Comparison of ENCODE assay signal across 24 cellular contexts in the genomic region with DNA sequence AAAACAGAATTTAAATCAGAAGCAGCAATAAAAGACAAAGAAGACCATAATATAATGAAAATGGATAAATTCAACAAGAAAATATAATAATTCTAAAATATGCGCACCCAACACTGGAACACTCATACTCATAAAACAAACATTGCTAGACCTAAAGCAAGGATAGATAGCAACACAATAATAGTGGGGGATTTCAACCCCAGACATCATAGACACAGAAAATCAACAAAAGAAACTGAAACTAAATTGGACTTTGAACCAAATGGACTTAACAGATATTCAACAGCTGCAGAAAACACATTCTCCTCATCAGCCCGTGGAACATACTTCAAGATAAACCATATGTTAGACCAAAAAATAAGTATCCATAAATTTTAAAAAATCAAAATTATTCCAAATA.
"Had no signal": no experiment of that assay in that cellular context is flagged by ENCODE, and none has a peak within 500 bp of the region (broad histone marks: within the 10 kb centered on the region; RNA-seq: fewer than 3 reads in every experiment).

No MANE protein-coding gene starts in this region.

- H3K4me1 ChIP-seq: body of pancreas, esophagus squamous epithelium, gastrocnemius medialis, sigmoid colon, stomach, uterus had no signal

- H3K9me3 Mint-ChIP-seq: endodermal cell had no signal

- H3K36me3 ChIP-seq: cardiac muscle cell, esophagus squamous epithelium, gastrocnemius medialis, sigmoid colon, stomach, uterus had no signal

- H3K4me3 Mint-ChIP-seq: activated CD4-positive, alpha-beta memory T cell treated with anti-CD3 and anti-CD28 coated beads for 36 hours; activated naive CD4-positive, alpha-beta T cell treated with anti-CD3 and anti-CD28 coated beads, Interleukin-2, amount 10 ng/mL, durations not matched to agents 7 days and 5 days; activated T-cell treated with anti-CD3 and anti-CD28 coated beads, Interleukin-2, amount 50 U/mL, for 72 hours; endodermal cell; stimulated activated memory B cell treated with anti-CD40 and anti-IgM and Interleukin-4, amounts not matched to agents 10 μg/mL and 1 μg/mL and 100 μg/mL, for 72 hours had no signal

- H3K27me3 Mint-ChIP-seq: activated CD4-positive, alpha-beta memory T cell treated with anti-CD3 and anti-CD28 coated beads for 36 hours; activated naive CD4-positive, alpha-beta T cell treated with anti-CD3 and anti-CD28 coated beads, Interleukin-2, amount 10 ng/mL, durations not matched to agents 7 days and 5 days; stimulated activated memory B cell treated with anti-CD40 and anti-IgM and Interleukin-4, amounts not matched to agents 10 μg/mL and 1 μg/mL and 100 μg/mL, for 72 hours had no signal

- H3K9me3 ChIP-seq: body of pancreas, esophagus squamous epithelium, gastrocnemius medialis, sigmoid colon, stomach, uterus had no signal

- H3K27ac Mint-ChIP-seq: activated CD4-positive, alpha-beta memory T cell treated with anti-CD3 and anti-CD28 coated beads for 36 hours; activated naive CD4-positive, alpha-beta T cell treated with anti-CD3 and anti-CD28 coated beads, Interleukin-2, amount 10 ng/mL, durations not matched to agents 7 days and 5 days; activated T-cell treated with anti-CD3 and anti-CD28 coated beads, Interleukin-2, amount 50 U/mL, for 72 hours; endodermal cell; stimulated activated memory B cell treated with anti-CD40 and anti-IgM and Interleukin-4, amounts not matched to agents 10 μg/mL and 1 μg/mL and 100 μg/mL, for 72 hours had no signal

- H3K4me3 ChIP-seq: body of pancreas, cardiac muscle cell, esophagus squamous epithelium, gastrocnemius medialis, sigmoid colon, smooth muscle cell, stomach, uterus had no signal

- DNase-seq: activated CD4-positive, alpha-beta memory T cell treated with anti-CD3 and anti-CD28 coated beads for 36 hours; activated CD4-positive, alpha-beta T cell treated with anti-CD3 and anti-CD28 coated beads for 48 hours; activated CD4-positive, CD25-positive, alpha-beta regulatory T cell; activated effector memory CD4-positive, alpha-beta T cell treated with anti-CD3 and anti-CD28 coated beads, Interleukin-2, amount 50 U/mL, for 16 hours; activated naive CD4-positive, alpha-beta T cell treated with anti-CD3 and anti-CD28 coated beads, Interleukin-2, amount 10 ng/mL, durations not matched to agents 7 days and 5 days; activated T-cell treated with anti-CD3 and anti-CD28 coated beads, Interleukin-2, amount 50 U/mL, for 72 hours; anterior cingulate cortex; body of pancreas; cortex of kidney; endodermal cell; esophagus squamous epithelium; gastrocnemius medialis; hypothalamus; mesenchymal stem cell; nucleus accumbens; sigmoid colon; stimulated activated CD4-positive, alpha-beta T cell treated with anti-CD3 and anti-CD28 coated beads, Interleukin-15, amount 100 ng/mL, for 24 hours; stomach; T1000; trophoblast cell; uterus had no signal

- ATAC-seq: activated T-cell treated with anti-CD3 and anti-CD28 coated beads, Interleukin-2, amount 50 U/mL, for 72 hours; body of pancreas; gastrocnemius medialis; stimulated activated memory B cell treated with anti-CD40 and anti-IgM and Interleukin-4, amounts not matched to agents 10 μg/mL and 1 μg/mL and 100 μg/mL, for 72 hours had no signal

- H3K27me3 ChIP-seq: body of pancreas, cardiac muscle cell, esophagus squamous epithelium, gastrocnemius medialis, sigmoid colon, stomach, uterus had no signal

- H3K27ac ChIP-seq: body of pancreas, cardiac muscle cell, esophagus squamous epithelium, gastrocnemius medialis, sigmoid colon, stomach, uterus had no signal

- H3K36me3 Mint-ChIP-seq: activated CD4-positive, alpha-beta memory T cell treated with anti-CD3 and anti-CD28 coated beads for 36 hours; activated naive CD4-positive, alpha-beta T cell treated with anti-CD3 and anti-CD28 coated beads, Interleukin-2, amount 10 ng/mL, durations not matched to agents 7 days and 5 days; stimulated activated memory B cell treated with anti-CD40 and anti-IgM and Interleukin-4, amounts not matched to agents 10 μg/mL and 1 μg/mL and 100 μg/mL, for 72 hours had no signal

- H3K4me1 Mint-ChIP-seq: activated naive CD4-positive, alpha-beta T cell treated with anti-CD3 and anti-CD28 coated beads, Interleukin-2, amount 10 ng/mL, durations not matched to agents 7 days and 5 days; stimulated activated memory B cell treated with anti-CD40 and anti-IgM and Interleukin-4, amounts not matched to agents 10 μg/mL and 1 μg/mL and 100 μg/mL, for 72 hours had no signal
